1 cellular context compared by ENCODE assay signal in genomic region chr9:133792721-133793470, GRCh38.
A peak's percentile ranks its signal among the peaks of the same experiment; 100 is the strongest.
TF ChIP-seq lines count a peak whose summit lies in the region.

No MANE protein-coding gene starts in this region.

TF ChIP-seq in HepG2, 621 proteins besides CTCF, POLR2A, EP300 and RAD21 (continued from another document):
- TF ChIP-seq GPBP1L1 (CRISPR knock-in tag; IDR thresholded peaks at IDR 0.05) (no peak), ATRX (CRISPR knock-in tag; IDR thresholded peaks at IDR 0.05; ENCODE audit: borderline replicate concordance) (no peak), ZNF574 (CRISPR knock-in tag; IDR thresholded peaks at IDR 0.05) (peak; percentile 16; the same call in 1 of the 2 replicates), ZNF24 (IDR thresholded peaks at IDR 0.05) (no peak), REPIN1 (CRISPR knock-in tag; IDR thresholded peaks at IDR 0.05; ENCODE audit: borderline replicate concordance, low read depth) (peak; percentile 52; the same call in 1 of the 2 replicates), ZFX (CRISPR knock-in tag; IDR thresholded peaks at IDR 0.05; ENCODE audit: low read depth) (peak; percentile 14; the same call in 1 of the 2 replicates)
